29 cellular contexts compared by ENCODE assay signal in genomic region chr12:53572134-53572758, GRCh38. TPM values are rescaled to one million over a fixed set of nuclear protein-coding genes. Genes with fewer than 3 reads are reported as not detected.
A peak's percentile ranks its signal among the peaks of the same experiment; 100 is the strongest.
DNase-seq lines count a peak whose midpoint lies in the region; ATAC-seq and TF ChIP-seq lines count a peak whose summit lies in the region.
"Had no signal": no experiment of that assay in that cellular context is flagged by ENCODE, and none has a peak within 500 bp of the region (broad histone marks: within the 10 kb centered on the region; RNA-seq: fewer than 3 reads in every experiment).

No MANE protein-coding gene starts in this region.

- peaks cover 49% of the 10 kb centered on the region for H3K4me1 Mint-ChIP-seq in activated naive CD8-positive, alpha-beta T cell (ENCODE audit: low read depth)
- peaks cover 37% of the 10 kb centered on the region for H3K4me1 Mint-ChIP-seq in activated naive CD8-positive, alpha-beta T cell treated with anti-CD3 and anti-CD28 coated beads, Interleukin-2, amount 50 U/mL, for 24 hours
- peaks cover 26% of the 10 kb centered on the region for H3K4me1 Mint-ChIP-seq in activated T-helper 1 cell treated with anti-CD3 and anti-CD28 coated beads, Interleukin-12 subunit alpha, Interleukin-12 subunit beta, Interleukin-2, Interleukin-4 antibody, amounts not matched to agents 30 ng/mL and 10 ng/mL and 1 ng/mL, durations not matched to agents 14 hours and 24 hours and 36 hours (ENCODE audit: low read depth)
- H3K4me1 Mint-ChIP-seq in stimulated activated naive B cell treated with anti-CD40 and anti-IgM and Interleukin-4, amounts not matched to agents 10 μg/mL and 1 μg/mL and 100 μg/mL, for 72 hours = peaks cover 31 to 48% of the 10 kb centered on the region in 2 donors
- H3K4me1 Mint-ChIP-seq: neural crest cell had no signal

- H3K4me2 ChIP-seq in KMS-11 = peak overlapping the region; percentile 5; the same call in 1 of the 2 replicates
- H3K4me2 ChIP-seq: hepatocyte had no signal

- peak overlapping the region; percentile 40 for H3K4me3 Mint-ChIP-seq in activated naive CD8-positive, alpha-beta T cell
- H3K4me3 Mint-ChIP-seq in activated naive CD8-positive, alpha-beta T cell treated with anti-CD3 and anti-CD28 coated beads, Interleukin-2, amount 50 U/mL, for 24 hours = no peak overlapping the region
- peak overlapping the region; percentile 12 for H3K4me3 Mint-ChIP-seq in activated T-helper 1 cell treated with anti-CD3 and anti-CD28 coated beads, Interleukin-12 subunit alpha, Interleukin-12 subunit beta, Interleukin-2, Interleukin-4 antibody, amounts not matched to agents 30 ng/mL and 10 ng/mL and 1 ng/mL, durations not matched to agents 14 hours and 24 hours and 36 hours
- peak overlapping the region; percentile 45 to 54 for H3K4me3 Mint-ChIP-seq in stimulated activated naive B cell treated with anti-CD40 and anti-IgM and Interleukin-4, amounts not matched to agents 10 μg/mL and 1 μg/mL and 100 μg/mL, for 72 hours
- H3K4me3 Mint-ChIP-seq: neural crest cell; stimulated activated naive CD8-positive, alpha-beta T cell treated with anti-CD3 and anti-CD28 coated beads, Interleukin-15, Interleukin-2, amounts not matched to agents 100 ng/mL and 50 ng/mL, for 24 hours had no signal

- no peaks in the 10 kb centered on the region for H3K9me3 ChIP-seq in mucosa of descending colon
- H3K9me3 ChIP-seq: breast epithelium, esophagus muscularis mucosa, left lung, right lobe of liver, vagina had no signal

- no peaks in the 10 kb centered on the region for H3K27me3 Mint-ChIP-seq in activated naive CD8-positive, alpha-beta T cell
- no peaks in the 10 kb centered on the region for H3K27me3 Mint-ChIP-seq in activated naive CD8-positive, alpha-beta T cell treated with anti-CD3 and anti-CD28 coated beads, Interleukin-2, amount 50 U/mL, for 24 hours
- H3K27me3 Mint-ChIP-seq in activated T-helper 1 cell treated with anti-CD3 and anti-CD28 coated beads, Interleukin-12 subunit alpha, Interleukin-12 subunit beta, Interleukin-2, Interleukin-4 antibody, amounts not matched to agents 30 ng/mL and 10 ng/mL and 1 ng/mL, durations not matched to agents 14 hours and 24 hours and 36 hours (ENCODE audit: insufficient read depth) = no peaks in the 10 kb centered on the region
- no peaks in the 10 kb centered on the region for H3K27me3 Mint-ChIP-seq in stimulated activated naive B cell treated with anti-CD40 and anti-IgM and Interleukin-4, amounts not matched to agents 10 μg/mL and 1 μg/mL and 100 μg/mL, for 72 hours
- H3K27me3 Mint-ChIP-seq: stimulated activated naive CD8-positive, alpha-beta T cell treated with anti-CD3 and anti-CD28 coated beads, Interleukin-15, Interleukin-2, amounts not matched to agents 100 ng/mL and 50 ng/mL, for 24 hours had no signal

- H3K9ac ChIP-seq in KMS-11 = no peak overlapping the region
- H3K9ac ChIP-seq: GM23248 had no signal

- H3K4me3 ChIP-seq in KMS-11 (IDR thresholded peaks at IDR 0.05; ENCODE audit: insufficient read depth, low read depth, low read length) (no peak overlapping the region), mucosa of descending colon (no peak overlapping the region)
- H3K4me3 ChIP-seq: breast epithelium, esophagus muscularis mucosa, GM23248, hepatocyte, left lung, right lobe of liver, vagina had no signal

- H3K36me3 Mint-ChIP-seq in activated naive CD8-positive, alpha-beta T cell = peaks cover 6% of the 10 kb centered on the region
- H3K36me3 Mint-ChIP-seq in activated naive CD8-positive, alpha-beta T cell treated with anti-CD3 and anti-CD28 coated beads, Interleukin-2, amount 50 U/mL, for 24 hours (ENCODE audit: low read depth) = peaks cover 7% of the 10 kb centered on the region
- peaks cover 18% of the 10 kb centered on the region for H3K36me3 Mint-ChIP-seq in activated T-helper 1 cell treated with anti-CD3 and anti-CD28 coated beads, Interleukin-12 subunit alpha, Interleukin-12 subunit beta, Interleukin-2, Interleukin-4 antibody, amounts not matched to agents 30 ng/mL and 10 ng/mL and 1 ng/mL, durations not matched to agents 14 hours and 24 hours and 36 hours (ENCODE audit: low read depth)
- peaks cover 15 to 37% of the 10 kb centered on the region in 2 donors for H3K36me3 Mint-ChIP-seq in stimulated activated naive B cell treated with anti-CD40 and anti-IgM and Interleukin-4, amounts not matched to agents 10 μg/mL and 1 μg/mL and 100 μg/mL, for 72 hours

- no peak for DNase-seq in activated naive CD8-positive, alpha-beta T cell treated with anti-CD3 and anti-CD28 coated beads, Interleukin-2, amount 50 U/mL, for 24 hours
- no peak for DNase-seq in activated T-helper 1 cell treated with anti-CD3 and anti-CD28 coated beads, Interleukin-12 subunit alpha, Interleukin-12 subunit beta, Interleukin-2, Interleukin-4 antibody, amounts not matched to agents 30 ng/mL and 10 ng/mL and 1 ng/mL, durations not matched to agents 14 hours and 24 hours and 36 hours (ENCODE audit: low spot score)
- peak; percentile 4 for DNase-seq in stimulated activated naive B cell treated with anti-CD40 and anti-IgM and Interleukin-4, amounts not matched to agents 10 μg/mL and 1 μg/mL and 100 μg/mL, for 72 hours
- DNase-seq in NCI-H2227 (lab: John Stamatoyannopoulos, UW; ENCODE audit: unreplicated experiment) (no peak), mucosa of descending colon (no peak), left colon (no peak)
- DNase-seq: activated gamma-delta T cell; amniotic stem cell; C1 segment of cervical spinal cord; DMS 273 treated with DMSO at 0.1 percent for 48 hours; foreskin melanocyte; GM23248; KBM-7; left lung; NCI-H146; PC-3; posterior cingulate gyrus; right lobe of liver; Right ventricle myocardium superior; stimulated activated CD4-positive, alpha-beta T cell treated with anti-CD3 and anti-CD28 coated beads, Interleukin-12 subunit alpha, Interleukin-12 subunit beta, amount 100 ng/mL, for 4 hours; stimulated activated CD4-positive, alpha-beta T cell treated with anti-CD3 and anti-CD28 coated beads, Interleukin-4, amount 100 ng/mL, for 24 hours had no signal

- H2AFZ ChIP-seq in KMS-11 (ENCODE audit: low read depth) = no peak overlapping the region
- H2AFZ ChIP-seq: GM23248, hepatocyte had no signal

- intact Hi-C loops in activated T-helper 1 cell treated with anti-CD3 and anti-CD28 coated beads, Interleukin-12 subunit alpha, Interleukin-12 subunit beta, Interleukin-2, Interleukin-4 antibody, amounts not matched to agents 30 ng/mL and 10 ng/mL and 1 ng/mL, durations not matched to agents 14 hours and 24 hours and 36 hours (cut with micrococcal nuclease) = no loop called here
- intact Hi-C loops in mucosa of descending colon (cut with DNase I, micrococcal nuclease) = no loop called here
- intact Hi-C loops in left colon (cut with DNase I, micrococcal nuclease) = no loop called here

- no peak overlapping the region for H3K27ac ChIP-seq in KMS-11
- H3K27ac ChIP-seq: breast epithelium, esophagus muscularis mucosa, GM23248, hepatocyte, left lung, right lobe of liver, vagina had no signal

- no peak overlapping the region for H3K27ac Mint-ChIP-seq in activated naive CD8-positive, alpha-beta T cell
- no peak overlapping the region for H3K27ac Mint-ChIP-seq in activated naive CD8-positive, alpha-beta T cell treated with anti-CD3 and anti-CD28 coated beads, Interleukin-2, amount 50 U/mL, for 24 hours
- H3K27ac Mint-ChIP-seq in activated T-helper 1 cell treated with anti-CD3 and anti-CD28 coated beads, Interleukin-12 subunit alpha, Interleukin-12 subunit beta, Interleukin-2, Interleukin-4 antibody, amounts not matched to agents 30 ng/mL and 10 ng/mL and 1 ng/mL, durations not matched to agents 14 hours and 24 hours and 36 hours = peak overlapping the region; percentile 69
- H3K27ac Mint-ChIP-seq in stimulated activated naive B cell treated with anti-CD40 and anti-IgM and Interleukin-4, amounts not matched to agents 10 μg/mL and 1 μg/mL and 100 μg/mL, for 72 hours = peak overlapping the region; percentile 75
- H3K27ac Mint-ChIP-seq: stimulated activated naive CD8-positive, alpha-beta T cell treated with anti-CD3 and anti-CD28 coated beads, Interleukin-15, Interleukin-2, amounts not matched to agents 100 ng/mL and 50 ng/mL, for 24 hours had no signal

- H3K79me2 ChIP-seq in KMS-11 (ENCODE audit: insufficient read depth, low read depth) = no peaks in the 10 kb centered on the region

- no peaks in the 10 kb centered on the region for H4K20me1 ChIP-seq in KMS-11 (ENCODE audit: insufficient read depth)

- TF ChIP-seq CTCF in KMS-11 (conservative IDR thresholded peaks at IDR 0.05; ENCODE audit: low read depth, low read length) (no peak), mucosa of descending colon (IDR thresholded peaks at IDR 0.05) (no peak)

- no peaks in the 10 kb centered on the region for H3K36me3 ChIP-seq in KMS-11 (ENCODE audit: insufficient read depth)
- H3K36me3 ChIP-seq in mucosa of descending colon (ENCODE audit: low read depth) = no peaks in the 10 kb centered on the region
- H3K36me3 ChIP-seq: breast epithelium, vagina had no signal

- H3K4me1 ChIP-seq in KMS-11 (ENCODE audit: low read depth, poor library complexity, severe bottlenecking) = peaks cover 38% of the 10 kb centered on the region
- peaks cover 12% of the 10 kb centered on the region for H3K4me1 ChIP-seq in mucosa of descending colon (ENCODE audit: low read depth)
- H3K4me1 ChIP-seq: breast epithelium had no signal

- no peaks in the 10 kb centered on the region for H3K27me3 ChIP-seq in KMS-11 (ENCODE audit: insufficient read depth, low read depth)
- H3K27me3 ChIP-seq: breast epithelium, esophagus muscularis mucosa, hepatocyte, left lung, right lobe of liver, vagina had no signal

- ATAC-seq in activated naive CD8-positive, alpha-beta T cell treated with anti-CD3 and anti-CD28 coated beads, Interleukin-2, amount 50 U/mL, for 24 hours = no peak
- peak; percentile 74 for ATAC-seq in stimulated activated naive B cell treated with anti-CD40 and anti-IgM and Interleukin-4, amounts not matched to agents 10 μg/mL and 1 μg/mL and 100 μg/mL, for 72 hours (replicated peaks)
- ATAC-seq in mucosa of descending colon = no peak
- ATAC-seq in left colon = no peak
- ATAC-seq: left lung, PC-3, right lobe of liver had no signal

- H3K9me3 Mint-ChIP-seq in activated naive CD8-positive, alpha-beta T cell (ENCODE audit: low read depth) = no peaks in the 10 kb centered on the region
- no peaks in the 10 kb centered on the region for H3K9me3 Mint-ChIP-seq in activated naive CD8-positive, alpha-beta T cell treated with anti-CD3 and anti-CD28 coated beads, Interleukin-2, amount 50 U/mL, for 24 hours
- H3K9me3 Mint-ChIP-seq in activated T-helper 1 cell treated with anti-CD3 and anti-CD28 coated beads, Interleukin-12 subunit alpha, Interleukin-12 subunit beta, Interleukin-2, Interleukin-4 antibody, amounts not matched to agents 30 ng/mL and 10 ng/mL and 1 ng/mL, durations not matched to agents 14 hours and 24 hours and 36 hours = no peaks in the 10 kb centered on the region
- H3K9me3 Mint-ChIP-seq in stimulated activated naive B cell treated with anti-CD40 and anti-IgM and Interleukin-4, amounts not matched to agents 10 μg/mL and 1 μg/mL and 100 μg/mL, for 72 hours = no peaks in the 10 kb centered on the region
- H3K9me3 Mint-ChIP-seq: neural crest cell; stimulated activated naive CD8-positive, alpha-beta T cell treated with anti-CD3 and anti-CD28 coated beads, Interleukin-15, Interleukin-2, amounts not matched to agents 100 ng/mL and 50 ng/mL, for 24 hours had no signal

RNA-seq across cellular contexts. Expression of gene ATF7, which starts 53.9 kb away (rescaled TPM):
- total RNA-seq in activated T-helper 1 cell treated with anti-CD3 and anti-CD28 coated beads, Interleukin-12 subunit alpha, Interleukin-12 subunit beta, Interleukin-2, Interleukin-4 antibody, amounts not matched to agents 30 ng/mL and 10 ng/mL and 1 ng/mL, durations not matched to agents 14 hours and 24 hours and 36 hours = 21.5 and 25.9 TPM in 2 replicates
- total RNA-seq in mucosa of descending colon = 10 to 100 TPM; 35.6 to 50.9 (median 42.8) TPM
- 10 to 100 TPM; 38.3 to 39.2 TPM for total RNA-seq in left colon

Comparison
In these comparisons a context has a peak if more than half of its experiments do, and no peak if none do; other contexts are left out.
1. H3K27ac Mint-ChIP-seq: peak in activated T-helper 1 cell treated with anti-CD3 and anti-CD28 coated beads, Interleukin-12 subunit alpha, Interleukin-12 subunit beta, Interleukin-2, Interleukin-4 antibody, amounts not matched to agents 30 ng/mL and 10 ng/mL and 1 ng/mL, durations not matched to agents 14 hours and 24 hours and 36 hours (single experiment) and stimulated activated naive B cell treated with anti-CD40 and anti-IgM and Interleukin-4, amounts not matched to agents 10 μg/mL and 1 μg/mL and 100 μg/mL, for 72 hours (single experiment); none in activated naive CD8-positive, alpha-beta T cell (single experiment) and activated naive CD8-positive, alpha-beta T cell treated with anti-CD3 and anti-CD28 coated beads, Interleukin-2, amount 50 U/mL, for 24 hours (single experiment).
2. ATAC-seq: peak in stimulated activated naive B cell treated with anti-CD40 and anti-IgM and Interleukin-4, amounts not matched to agents 10 μg/mL and 1 μg/mL and 100 μg/mL, for 72 hours (2 of 2); none in activated naive CD8-positive, alpha-beta T cell treated with anti-CD3 and anti-CD28 coated beads, Interleukin-2, amount 50 U/mL, for 24 hours (single experiment), mucosa of descending colon (single experiment) and left colon (single experiment).